Comparison of ENCODE assay signal across 14 cellular contexts in the genomic region with DNA sequence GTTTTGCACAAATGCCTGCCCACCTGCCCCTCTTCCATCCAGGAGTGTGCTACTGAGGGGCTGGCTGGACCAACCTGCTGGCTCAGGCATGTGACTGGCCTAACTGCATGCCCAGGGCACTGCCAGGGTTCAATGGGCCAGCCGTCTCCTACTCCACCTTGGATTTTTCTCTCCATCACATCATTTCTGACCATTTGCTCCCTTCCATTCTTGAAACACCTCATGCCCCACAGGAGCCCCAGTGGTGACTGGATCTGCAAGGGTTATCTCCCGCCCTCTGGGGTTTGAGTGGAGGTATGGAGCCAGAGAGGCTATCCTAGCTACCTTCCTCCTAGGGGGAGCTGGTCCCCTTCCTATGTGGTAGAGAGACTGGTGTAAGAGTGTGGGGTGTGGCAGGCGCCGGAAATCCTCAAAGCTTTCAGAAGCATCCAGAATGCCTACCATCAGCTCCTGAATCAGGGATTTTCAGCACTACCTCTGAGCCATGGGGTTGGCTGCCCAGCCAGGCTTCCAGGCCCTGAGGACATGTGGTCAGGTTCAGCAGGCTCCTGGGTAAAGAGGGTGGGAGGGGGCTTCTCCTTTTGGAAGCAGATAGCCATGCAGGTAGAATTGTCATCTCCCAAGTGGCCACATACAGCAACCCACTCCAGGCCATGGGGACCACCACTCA.
"Had no signal": no experiment of that assay in that cellular context is flagged by ENCODE, and none has a peak within 500 bp of the region (broad histone marks: within the 10 kb centered on the region; RNA-seq: fewer than 3 reads in every experiment).

No MANE protein-coding gene starts in this region.

- H3K36me3 ChIP-seq: breast epithelium, neural progenitor cell, pancreas had no signal

- H3K27ac ChIP-seq: breast epithelium, neural progenitor cell, pancreas, testis had no signal

- H3K27me3 Mint-ChIP-seq: activated CD4-positive, alpha-beta T cell treated with anti-CD3 and anti-CD28 coated beads for 36 hours; activated CD8-positive, alpha-beta T cell treated with anti-CD3 and anti-CD28 coated beads for 36 hours; activated naive CD8-positive, alpha-beta T cell; stimulated activated naive CD8-positive, alpha-beta T cell treated with anti-CD3 and anti-CD28 coated beads, Interleukin-15, Interleukin-2, amounts not matched to agents 100 ng/mL and 50 ng/mL, for 24 hours had no signal

- H3K27me3 ChIP-seq: breast epithelium, neural progenitor cell, pancreas, testis had no signal

- DNase-seq: activated CD4-positive, alpha-beta T cell treated with anti-CD3 and anti-CD28 coated beads for 36 hours; activated CD8-positive, alpha-beta T cell treated with anti-CD3 and anti-CD28 coated beads for 36 hours; activated effector memory CD4-positive, alpha-beta T cell treated with Interleukin-2 at 50 U/mL for 16 hours; anterior cingulate cortex; left colon; retina; stimulated activated CD4-positive, alpha-beta T cell treated with anti-CD3 and anti-CD28 coated beads, Interleukin-4, amount 100 ng/mL, for 1 hour; testis had no signal

- H3K9me3 Mint-ChIP-seq: activated CD8-positive, alpha-beta T cell treated with anti-CD3 and anti-CD28 coated beads for 36 hours; neural progenitor cell; stimulated activated naive CD8-positive, alpha-beta T cell treated with anti-CD3 and anti-CD28 coated beads, Interleukin-15, Interleukin-2, amounts not matched to agents 100 ng/mL and 50 ng/mL, for 24 hours had no signal

- H3K27ac Mint-ChIP-seq: activated CD4-positive, alpha-beta T cell treated with anti-CD3 and anti-CD28 coated beads for 36 hours; neural progenitor cell had no signal

- ATAC-seq: activated CD4-positive, alpha-beta T cell treated with anti-CD3 and anti-CD28 coated beads for 36 hours; activated CD8-positive, alpha-beta T cell treated with anti-CD3 and anti-CD28 coated beads for 36 hours; esophagus mucosa; left colon; pancreas had no signal

- H3K4me3 ChIP-seq: breast epithelium, neural progenitor cell, pancreas, testis had no signal

- H3K9me3 ChIP-seq: breast epithelium, pancreas, testis had no signal
